ENCODE assay signal across 8 cellular contexts in genomic region chr2:34096552-34097171, GRCh38.
A peak's percentile ranks its signal among the peaks of the same experiment; 100 is the strongest.
DNase-seq lines count a peak whose midpoint lies in the region; ATAC-seq, FAIRE-seq and TF ChIP-seq lines count a peak whose summit lies in the region.

No MANE protein-coding gene starts in this region.

- DNase-seq in NCI-H2227 (lab: John Stamatoyannopoulos, UW; ENCODE audit: unreplicated experiment) (peak; percentile 11), NCI-H2227 treated with DMSO at 0.1 percent for 48 hours (lab: John Stamatoyannopoulos, UW) (no peak), KBM-7 (peak; percentile 64), SKM-1 treated with dmso at 0.1 percent for 144 hours (lab: John Stamatoyannopoulos, UW; ENCODE audit: unreplicated experiment) (peak; percentile 51), bronchial epithelial cell (ENCODE audit: low read depth) (peak; percentile 60), kidney tubule cell (ENCODE audit: low spot score) (peak; percentile 75)
- peak; percentile 2 for DNase-seq in stimulated activated CD8-positive, alpha-beta memory T cell treated with anti-CD3 and anti-CD28 coated beads, Interleukin-4, amount 100 ng/mL, for 24 hours (ENCODE audit: low read depth)

- H3K36me3 ChIP-seq in bronchial epithelial cell (ENCODE audit: control insufficient read depth, insufficient read depth, low read length), result no peaks in the 10 kb centered on the region

- FAIRE-seq in bronchial epithelial cell (lab: Jason Lieb, UNC), result no peak

- H3K27me3 ChIP-seq in bronchial epithelial cell (ENCODE audit: control insufficient read depth, insufficient read depth, low read length), result no peaks in the 10 kb centered on the region

- peak; percentile 61 for ATAC-seq in GM21515 (IDR thresholded peaks at IDR 0.05; ENCODE audit: unreplicated experiment)

- TF ChIP-seq CTCF in bronchial epithelial cell (IDR thresholded peaks at IDR 0.05; ENCODE audit: insufficient read depth, low read length, severe bottlenecking), result peak; percentile 53

- no peak overlapping the region for H3K4me3 ChIP-seq in bronchial epithelial cell (ENCODE audit: low read depth, low read length)

- in situ Hi-C loops in KBM-7 (cut with MboI; ENCODE audit: low pct_unique_long_range_greater_than_20kb, low sequenced_read_pairs), result no loop called here
